Comparison of ENCODE assay signal across 7 cellular contexts in the genomic region with DNA sequence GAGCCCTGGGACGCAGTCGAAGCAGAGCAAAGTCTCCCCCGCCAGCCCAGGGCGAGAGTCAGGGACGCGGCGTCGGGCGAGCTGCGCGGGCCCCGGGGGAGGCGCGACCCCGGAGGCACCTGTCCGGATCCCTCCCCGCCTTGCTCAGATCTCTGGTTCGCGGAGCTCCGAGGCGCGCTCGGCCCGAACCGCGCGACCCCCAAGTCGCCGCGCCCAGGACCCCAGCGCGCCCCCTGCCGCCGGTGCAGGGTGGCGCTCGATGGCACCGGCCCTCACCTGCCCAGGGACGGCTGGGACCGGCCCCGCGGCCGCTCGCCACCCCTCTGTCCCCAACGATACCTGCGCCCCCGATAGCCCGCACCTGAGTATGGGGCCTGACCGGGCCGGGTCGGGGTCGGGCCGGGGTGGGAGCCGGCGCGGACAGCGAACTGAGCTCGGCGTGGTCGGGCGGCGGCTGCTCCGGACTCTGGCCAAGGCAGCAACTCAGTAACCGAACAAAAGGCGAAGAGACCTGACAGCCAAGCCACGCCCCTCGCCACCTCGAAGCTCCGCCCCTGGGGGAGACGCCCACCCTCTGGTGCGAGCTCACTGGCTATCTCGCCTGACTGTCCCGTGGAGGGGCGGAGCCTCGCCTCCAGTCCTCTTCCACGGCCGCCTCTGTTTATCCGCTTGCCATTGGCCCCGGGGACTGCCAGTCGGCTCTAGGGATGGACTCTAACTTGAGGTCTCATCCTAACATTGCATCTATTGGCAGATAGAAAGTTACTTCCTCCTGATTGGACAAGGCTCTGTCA. TPM values are rescaled to one million over a fixed set of nuclear protein-coding genes. Genes with fewer than 3 reads are reported as not detected.
DNase-seq lines count a peak whose midpoint lies in the region; ATAC-seq, FAIRE-seq and TF ChIP-seq lines count a peak whose summit lies in the region.

A gene (minus strand): TSS at position 485 of the 794 bp plus-strand sequence. CDS start 14,857 bp downstream, outside the sequence.

- H3K4me1 ChIP-seq in kidney (ENCODE audit: control insufficient read depth in 1 of 2, insufficient read depth in 1 of 2, low read depth in 1 of 2, low read length in 2 of 2), result peaks cover 23 to 31% of the 10 kb centered on the region in 2 donors

- H3K27ac ChIP-seq in cingulate gyrus (ENCODE audit: low read depth, low read length) (peak within 1 kb of the TSS; percentile 89), kidney (ENCODE audit: low read depth in 2 of 2, low read length in 2 of 2) (peak within 1 kb of the TSS; percentile 91 to 97)

- peak; percentile 47 for ATAC-seq in GM18499 (IDR thresholded peaks at IDR 0.05; ENCODE audit: insufficient read depth, unreplicated experiment)
- ATAC-seq in HG03196 (IDR thresholded peaks at IDR 0.05; ENCODE audit: unreplicated experiment), result peak; percentile 65

- peak; percentile 54 for TF ChIP-seq CTCF in kidney (IDR thresholded peaks at IDR 0.05; ENCODE audit: borderline replicate concordance, extremely low read depth, insufficient read depth)

- DNase-seq in NCI-H446 treated with DMSO at 0.1 percent for 48 hours (lab: John Stamatoyannopoulos, UW) (peak; percentile 92), kidney (peak; percentile 100)
- DNase-seq in activated CD4-positive, alpha-beta T cell treated with anti-CD3 and anti-CD28 coated beads for 4 hours, result peak; percentile 82 to 88
- peak; percentile 69 to 82 for DNase-seq in stimulated activated CD4-positive, alpha-beta T cell treated with anti-CD3 and anti-CD28 coated beads, Interleukin-15, amount 100 ng/mL, for 1 hour (ENCODE audit: low read depth in 1 of 2, low spot score in 1 of 2)

- no peaks in the 10 kb centered on the region for H3K9me3 ChIP-seq in kidney (ENCODE audit: control insufficient read depth in 1 of 2, low read length in 2 of 2)

- H3K4me3 ChIP-seq in kidney (ENCODE audit: low read length in 2 of 2), result peak within 1 kb of the TSS; percentile 79 to 82

- peaks cover 0 to 3% of the 10 kb centered on the region in 2 donors for H3K36me3 ChIP-seq in kidney (ENCODE audit: control insufficient read depth in 1 of 2, insufficient read depth in 2 of 2, low read length in 2 of 2)

- intact Hi-C loops in kidney (cut with DNase I), result no loop called here

- peak; percentile 99 for FAIRE-seq in kidney (lab: Jason Lieb, UNC)

- H3K9ac ChIP-seq in kidney (ENCODE audit: low read length in 2 of 2), result peak within 1 kb of the TSS; percentile 74 to 84

RNA-seq across cellular contexts. Expression of the gene that starts here (rescaled TPM):
- total RNA-seq in kidney, result 223 TPM
- polyA plus RNA-seq in kidney (ENCODE audit: insufficient read depth, low read depth, low replicate concordance), result 148 TPM

Comparison
In these comparisons a context has a peak if more than half of its experiments do, and no peak if none do; other contexts are left out.
1. Peak in every context shown above with its lines: DNase-seq, ATAC-seq, H3K4me3 ChIP-seq and H3K27ac ChIP-seq.